ENCODE assay signal across 2 cellular contexts in genomic region chr15:75045332-75046015, GRCh38.
TF ChIP-seq lines count a peak whose summit lies in the region.

No MANE protein-coding gene starts in this region.

TF ChIP-seq in IMR-90, 13 proteins besides CTCF, POLR2A, EP300 and RAD21:
- TF ChIP-seq MXI1 (IDR thresholded peaks at IDR 0.05; ENCODE audit: borderline replicate concordance, low read depth, low read length) (no peak), BHLHE40 (IDR thresholded peaks at IDR 0.05; ENCODE audit: low read depth, low read length) (no peak), ELK1 (IDR thresholded peaks at IDR 0.05; ENCODE audit: borderline replicate concordance, low read depth, low read length) (no peak), RCOR1 (IDR thresholded peaks at IDR 0.05; ENCODE audit: insufficient replicate concordance, low read length) (no peak), MAFK (IDR thresholded peaks at IDR 0.05; ENCODE audit: low read depth, low read length) (no peak), CHD1 (IDR thresholded peaks at IDR 0.05; ENCODE audit: low read depth, low read length) (no peak), SMC3 (IDR thresholded peaks at IDR 0.05; ENCODE audit: low read depth, low read length) (no peak), FOS (IDR thresholded peaks at IDR 0.05; ENCODE audit: low read depth, low read length) (no peak), USF2 (IDR thresholded peaks at IDR 0.05; ENCODE audit: low read depth, low read length) (no peak), NFE2L2 (IDR thresholded peaks at IDR 0.05; ENCODE audit: low read depth, low read length) (no peak), RFX5 (IDR thresholded peaks at IDR 0.05; ENCODE audit: low read depth, low read length) (no peak), CEBPB (IDR thresholded peaks at IDR 0.05; ENCODE audit: low read depth, low read length) (no peak), MAZ (IDR thresholded peaks at IDR 0.05; ENCODE audit: borderline replicate concordance, low read depth, low read length) (no peak)

TF ChIP-seq in K562, 482 proteins besides CTCF, POLR2A, EP300 and RAD21:
- TF ChIP-seq GATAD2B (IDR thresholded peaks at IDR 0.05; ENCODE audit: borderline replicate concordance) (no peak), ZNF121 (CRISPR knock-in tag; conservative IDR thresholded peaks at IDR 0.05) (peak; percentile 46)
